In the genomic region with DNA sequence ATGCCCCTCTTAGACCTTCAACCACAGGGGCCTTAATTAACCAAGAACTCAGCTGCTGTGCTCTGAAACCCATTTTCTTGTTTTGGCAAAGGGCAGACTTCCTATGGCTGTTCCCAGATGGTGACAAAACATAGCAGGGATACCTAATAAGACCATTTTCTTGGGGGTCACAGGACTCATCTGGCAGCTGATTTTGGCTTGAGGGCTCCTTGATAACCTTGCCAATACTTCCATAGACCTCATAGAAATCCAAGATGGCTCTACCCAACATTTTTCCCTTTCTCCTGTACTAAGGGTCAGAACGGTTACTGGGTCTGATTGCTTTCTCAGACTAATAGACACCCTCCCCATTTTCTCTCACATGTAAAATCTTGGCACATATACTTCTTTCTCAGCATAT, we compare ENCODE assay signal across 7 cellular contexts.
"Had no signal": no experiment of that assay in that cellular context is flagged by ENCODE, and none has a peak within 500 bp of the region (broad histone marks: within the 10 kb centered on the region; RNA-seq: fewer than 3 reads in every experiment).

No MANE protein-coding gene starts in this region.

- ATAC-seq: HepG2, K562 had no signal

- H3K4me3 ChIP-seq: K562 had no signal

- H3K27ac ChIP-seq: HL-60, KMS-11 had no signal

- DNase-seq: IMR-90, KBM-7, KG1 had no signal
